ENCODE assay signal across 38 cellular contexts in genomic region chr6:36817864-36818263, GRCh38. TPM values are rescaled to one million over a fixed set of nuclear protein-coding genes. Genes with fewer than 3 reads are reported as not detected.
"Had no signal": no experiment of that assay in that cellular context is flagged by ENCODE, and none has a peak within 500 bp of the region (broad histone marks: within the 10 kb centered on the region; RNA-seq: fewer than 3 reads in every experiment).

No MANE protein-coding gene starts in this region.

- H3K4me1 Mint-ChIP-seq: activated CD4-positive, alpha-beta T cell treated with anti-CD3 and anti-CD28 coated beads for 36 hours; activated naive CD4-positive, alpha-beta T cell treated with anti-CD3 and anti-CD28 coated beads, Interleukin-2, amount 50 U/mL, for 24 hours; activated naive CD8-positive, alpha-beta T cell treated with anti-CD3 and anti-CD28 coated beads for 36 hours; activated naive CD8-positive, alpha-beta T cell treated with anti-CD3 and anti-CD28 coated beads, Interleukin-2, amount 50 U/mL, for 24 hours had no signal

- H3K4me1 ChIP-seq: adrenal gland, body of pancreas, gastroesophageal sphincter had no signal

- H3K27ac ChIP-seq: adrenal gland, body of pancreas, epithelial cell of prostate, esophagus squamous epithelium, gastroesophageal sphincter, WERI-Rb-1 had no signal

- H3K27me3 Mint-ChIP-seq: activated CD4-positive, alpha-beta memory T cell treated with anti-CD3 and anti-CD28 coated beads for 36 hours; activated CD4-positive, alpha-beta T cell treated with anti-CD3 and anti-CD28 coated beads for 36 hours; activated naive CD4-positive, alpha-beta T cell treated with anti-CD3 and anti-CD28 coated beads, Interleukin-2, amount 50 U/mL, for 24 hours; activated naive CD8-positive, alpha-beta T cell treated with anti-CD3 and anti-CD28 coated beads for 36 hours; activated naive CD8-positive, alpha-beta T cell treated with anti-CD3 and anti-CD28 coated beads, Interleukin-2, amount 50 U/mL, for 24 hours had no signal

- H3K27me3 ChIP-seq: adrenal gland, body of pancreas, esophagus squamous epithelium, gastroesophageal sphincter had no signal

- DNase-seq: activated CD4-positive, alpha-beta memory T cell treated with anti-CD3 and anti-CD28 coated beads for 36 hours; activated CD4-positive, alpha-beta T cell treated with anti-CD3 and anti-CD28 coated beads for 36 hours; activated CD4-positive, alpha-beta T cell treated with anti-CD3 and anti-CD28 coated beads, Interleukin-2, amount 10 ng/mL, durations not matched to agents 24 days and 14 days; activated CD4-positive, CD25-positive, alpha-beta regulatory T cell; activated CD4-positive, CD25-positive, alpha-beta regulatory T cell treated with anti-CD3 and anti-CD28 coated beads, Interleukin-2, amount 50 U/mL, for 72 hours; activated CD8-positive, alpha-beta memory T cell treated with anti-CD3 and anti-CD28 coated beads, Interleukin-2, amount 10 ng/mL, durations not matched to agents 7 days and 5 days; activated CD8-positive, alpha-beta memory T cell treated with anti-CD3 and anti-CD28 coated beads, Interleukin-2, amount 50 U/mL, for 4 hours; activated CD8-positive, alpha-beta T cell treated with anti-CD3 and anti-CD28 coated beads, Interleukin-2, amount 10 ng/mL, durations not matched to agents 7 days and 5 days; activated effector memory CD4-positive, alpha-beta T cell treated with anti-CD3 and anti-CD28 coated beads, Interleukin-2, amount 50 U/mL, for 16 hours; activated naive CD4-positive, alpha-beta T cell treated with anti-CD3 and anti-CD28 coated beads for 36 hours; activated naive CD8-positive, alpha-beta T cell treated with anti-CD3 and anti-CD28 coated beads for 36 hours; activated naive CD8-positive, alpha-beta T cell treated with anti-CD3 and anti-CD28 coated beads, Interleukin-2, amount 50 U/mL, for 24 hours; activated T-cell treated with anti-CD3 and anti-CD28 coated beads, Interleukin-2, amount 50 U/mL, for 1 hour; activated T-cell treated with anti-CD3 and anti-CD28 coated beads, Interleukin-2, amount 50 U/mL, for 48 hours; adrenal gland; amygdala; aorta; body of pancreas; caudate nucleus; cortex of kidney; dermis blood vessel endothelial cell; effector CD4-positive, alpha-beta T cell; effector memory CD8-positive, alpha-beta T cell; esophagus squamous epithelium; foreskin melanocyte; head of caudate nucleus; T1000; WERI-Rb-1 had no signal

- H3K4me3 ChIP-seq: adrenal gland, body of pancreas, esophagus squamous epithelium, gastroesophageal sphincter had no signal

- H3K36me3 ChIP-seq: adrenal gland, esophagus squamous epithelium, gastroesophageal sphincter, WERI-Rb-1 had no signal

- H3K36me3 Mint-ChIP-seq: activated CD4-positive, alpha-beta memory T cell treated with anti-CD3 and anti-CD28 coated beads for 36 hours; activated CD8-positive, alpha-beta memory T cell treated with anti-CD3 and anti-CD28 coated beads, Interleukin-2, amount 10 ng/mL, durations not matched to agents 7 days and 5 days; activated naive CD4-positive, alpha-beta T cell treated with anti-CD3 and anti-CD28 coated beads, Interleukin-2, amount 50 U/mL, for 24 hours; activated naive CD8-positive, alpha-beta T cell treated with anti-CD3 and anti-CD28 coated beads for 36 hours had no signal

- FAIRE-seq: colon, endothelial cell of umbilical vein had no signal

- H3K9me3 ChIP-seq: adrenal gland, body of pancreas, esophagus squamous epithelium, gastroesophageal sphincter had no signal

- ATAC-seq: activated CD4-positive, alpha-beta T cell treated with anti-CD3 and anti-CD28 coated beads for 36 hours; activated CD8-positive, alpha-beta memory T cell treated with anti-CD3 and anti-CD28 coated beads, Interleukin-2, amount 10 ng/mL, durations not matched to agents 7 days and 5 days; activated CD8-positive, alpha-beta T cell treated with anti-CD3 and anti-CD28 coated beads, Interleukin-2, amount 10 ng/mL, durations not matched to agents 7 days and 5 days; activated naive CD8-positive, alpha-beta T cell treated with anti-CD3 and anti-CD28 coated beads, Interleukin-2, amount 50 U/mL, for 24 hours; body of pancreas; effector memory CD8-positive, alpha-beta T cell; gastroesophageal sphincter had no signal

- H3K27ac Mint-ChIP-seq: activated CD4-positive, alpha-beta memory T cell treated with anti-CD3 and anti-CD28 coated beads for 36 hours; activated CD4-positive, alpha-beta T cell treated with anti-CD3 and anti-CD28 coated beads for 36 hours; activated CD4-positive, alpha-beta T cell treated with anti-CD3 and anti-CD28 coated beads, Interleukin-2, amount 10 ng/mL, durations not matched to agents 24 days and 14 days; activated CD8-positive, alpha-beta memory T cell treated with anti-CD3 and anti-CD28 coated beads, Interleukin-2, amount 10 ng/mL, durations not matched to agents 7 days and 5 days; activated CD8-positive, alpha-beta T cell treated with anti-CD3 and anti-CD28 coated beads, Interleukin-2, amount 10 ng/mL, durations not matched to agents 7 days and 5 days; activated naive CD4-positive, alpha-beta T cell treated with anti-CD3 and anti-CD28 coated beads for 36 hours; activated naive CD4-positive, alpha-beta T cell treated with anti-CD3 and anti-CD28 coated beads, Interleukin-2, amount 50 U/mL, for 24 hours; activated naive CD8-positive, alpha-beta T cell treated with anti-CD3 and anti-CD28 coated beads for 36 hours; activated naive CD8-positive, alpha-beta T cell treated with anti-CD3 and anti-CD28 coated beads, Interleukin-2, amount 50 U/mL, for 24 hours; activated T-helper 1 cell treated with anti-CD3 and anti-CD28 coated beads, Interleukin-12 subunit alpha, Interleukin-12 subunit beta, Interleukin-2, Interleukin-4 antibody, amounts not matched to agents 30 ng/mL and 10 ng/mL and 1 ng/mL, durations not matched to agents 14 hours and 24 hours and 36 hours; activated T-helper 2 cell treated with anti-CD3 and anti-CD28 coated beads, Interferon-gamma antibody, Interleukin-2, Interleukin-4, amounts not matched to agents 10 μg/mL and 5 μg/mL and 100 μg/mL, durations not matched to agents 14 hours and 24 hours and 36 hours; effector memory CD8-positive, alpha-beta T cell; T-helper 1 cell treated with Interleukin-12 subunit alpha and Interleukin-12 subunit beta and Interleukin-4 antibody, amounts not matched to agents 30 μg/mL and 1 μg/mL, for 36 hours had no signal

- H3K4me3 Mint-ChIP-seq: activated CD4-positive, alpha-beta memory T cell treated with anti-CD3 and anti-CD28 coated beads for 36 hours; activated CD4-positive, alpha-beta T cell treated with anti-CD3 and anti-CD28 coated beads for 36 hours; activated CD4-positive, alpha-beta T cell treated with anti-CD3 and anti-CD28 coated beads, Interleukin-2, amount 10 ng/mL, durations not matched to agents 24 days and 14 days; activated CD8-positive, alpha-beta memory T cell treated with anti-CD3 and anti-CD28 coated beads, Interleukin-2, amount 10 ng/mL, durations not matched to agents 7 days and 5 days; activated CD8-positive, alpha-beta T cell treated with anti-CD3 and anti-CD28 coated beads, Interleukin-2, amount 10 ng/mL, durations not matched to agents 7 days and 5 days; activated naive CD4-positive, alpha-beta T cell treated with anti-CD3 and anti-CD28 coated beads for 36 hours; activated naive CD4-positive, alpha-beta T cell treated with anti-CD3 and anti-CD28 coated beads, Interleukin-2, amount 50 U/mL, for 24 hours; activated naive CD8-positive, alpha-beta T cell treated with anti-CD3 and anti-CD28 coated beads for 36 hours; activated naive CD8-positive, alpha-beta T cell treated with anti-CD3 and anti-CD28 coated beads, Interleukin-2, amount 50 U/mL, for 24 hours; activated T-helper 1 cell treated with anti-CD3 and anti-CD28 coated beads, Interleukin-12 subunit alpha, Interleukin-12 subunit beta, Interleukin-2, Interleukin-4 antibody, amounts not matched to agents 30 ng/mL and 10 ng/mL and 1 ng/mL, durations not matched to agents 14 hours and 24 hours and 36 hours; effector memory CD8-positive, alpha-beta T cell; T-helper 1 cell treated with Interleukin-12 subunit alpha and Interleukin-12 subunit beta and Interleukin-4 antibody, amounts not matched to agents 30 μg/mL and 1 μg/mL, for 36 hours had no signal

- H3K9me3 Mint-ChIP-seq: activated CD4-positive, alpha-beta memory T cell treated with anti-CD3 and anti-CD28 coated beads for 36 hours; activated CD4-positive, alpha-beta T cell treated with anti-CD3 and anti-CD28 coated beads, Interleukin-2, amount 10 ng/mL, durations not matched to agents 24 days and 14 days; activated naive CD4-positive, alpha-beta T cell treated with anti-CD3 and anti-CD28 coated beads for 36 hours; activated naive CD4-positive, alpha-beta T cell treated with anti-CD3 and anti-CD28 coated beads, Interleukin-2, amount 50 U/mL, for 24 hours; activated naive CD8-positive, alpha-beta T cell treated with anti-CD3 and anti-CD28 coated beads for 36 hours; activated naive CD8-positive, alpha-beta T cell treated with anti-CD3 and anti-CD28 coated beads, Interleukin-2, amount 50 U/mL, for 24 hours; activated T-helper 1 cell treated with anti-CD3 and anti-CD28 coated beads, Interleukin-12 subunit alpha, Interleukin-12 subunit beta, Interleukin-2, Interleukin-4 antibody, amounts not matched to agents 30 ng/mL and 10 ng/mL and 1 ng/mL, durations not matched to agents 14 hours and 24 hours and 36 hours; activated T-helper 2 cell treated with anti-CD3 and anti-CD28 coated beads, Interferon-gamma antibody, Interleukin-2, Interleukin-4, amounts not matched to agents 10 μg/mL and 5 μg/mL and 100 μg/mL, durations not matched to agents 14 hours and 24 hours and 36 hours; effector memory CD8-positive, alpha-beta T cell; T-helper 1 cell treated with Interleukin-12 subunit alpha and Interleukin-12 subunit beta and Interleukin-4 antibody, amounts not matched to agents 30 μg/mL and 1 μg/mL, for 36 hours had no signal

RNA-seq across cellular contexts. Expression of gene CPNE5, which starts 21.4 kb away (rescaled TPM):
- total RNA-seq: chondrocyte, fibroblast of lung had no signal
